Comparison of ENCODE assay signal across 21 cellular contexts in genomic region chr9:16064701-16065230, GRCh38.
"Had no signal": no experiment of that assay in that cellular context is flagged by ENCODE, and none has a peak within 500 bp of the region (broad histone marks: within the 10 kb centered on the region; RNA-seq: fewer than 3 reads in every experiment).

No MANE protein-coding gene starts in this region.

- H3K9me3 Mint-ChIP-seq: type B pancreatic cell had no signal

- H3K4me3 ChIP-seq: colonic mucosa, heart left ventricle, smooth muscle cell, testis had no signal

- ATAC-seq: heart left ventricle; naive thymus-derived CD8-positive, alpha-beta T cell; sciatic nerve; stimulated activated effector memory CD8-positive, alpha-beta T cell treated with anti-CD3 and anti-CD28 coated beads, Interleukin-12 subunit alpha, Interleukin-12 subunit beta, amount 100 ng/mL, for 72 hours had no signal

- H3K36me3 Mint-ChIP-seq: stimulated activated effector memory CD8-positive, alpha-beta T cell treated with anti-CD3 and anti-CD28 coated beads, Interleukin-12 subunit alpha, Interleukin-12 subunit beta, amount 100 ng/mL, for 72 hours; type B pancreatic cell had no signal

- H3K27me3 ChIP-seq: colonic mucosa, heart left ventricle, testis had no signal

- H3K4me1 ChIP-seq: colonic mucosa, testis had no signal

- DNase-seq: activated CD4-positive, alpha-beta T cell treated with anti-CD3 and anti-CD28 coated beads for 1 hour; activated CD8-positive, alpha-beta memory T cell treated with anti-CD3 and anti-CD28 coated beads for 24 hours; activated CD8-positive, alpha-beta memory T cell treated with anti-CD3 and anti-CD28 coated beads, Interleukin-2, amount 50 U/mL, for 48 hours; activated effector memory CD4-positive, alpha-beta T cell treated with anti-CD3 and anti-CD28 coated beads, Interleukin-2, amount 50 U/mL, for 16 hours; activated naive CD4-positive, alpha-beta T cell treated with anti-CD3 and anti-CD28 coated beads, Interleukin-2, amount 50 U/mL, for 16 hours; activated T-cell treated with anti-CD3 and anti-CD28 coated beads, Interleukin-2, amount 50 U/mL, for 48 hours; aorta; colonic mucosa; erythroblast; heart left ventricle; naive thymus-derived CD8-positive, alpha-beta T cell; stimulated activated CD4-positive, alpha-beta T cell treated with anti-CD3 and anti-CD28 coated beads, Interleukin-4, amount 100 ng/mL, for 1 hour; testis; WERI-Rb-1 had no signal

- FAIRE-seq: endometrium, frontal cortex had no signal

- H3K27ac Mint-ChIP-seq: stimulated activated effector memory CD8-positive, alpha-beta T cell treated with anti-CD3 and anti-CD28 coated beads, Interleukin-12 subunit alpha, Interleukin-12 subunit beta, amount 100 ng/mL, for 72 hours; type B pancreatic cell had no signal

- H3K27me3 Mint-ChIP-seq: central memory CD8-positive, alpha-beta T cell; type B pancreatic cell had no signal

- H3K9me3 ChIP-seq: colonic mucosa, heart left ventricle, testis had no signal

- H3K4me1 Mint-ChIP-seq: central memory CD8-positive, alpha-beta T cell; stimulated activated effector memory CD8-positive, alpha-beta T cell treated with anti-CD3 and anti-CD28 coated beads, Interleukin-12 subunit alpha, Interleukin-12 subunit beta, amount 100 ng/mL, for 72 hours had no signal

- H3K27ac ChIP-seq: colonic mucosa, heart left ventricle, testis, WERI-Rb-1 had no signal

- H3K4me3 Mint-ChIP-seq: central memory CD8-positive, alpha-beta T cell; naive thymus-derived CD8-positive, alpha-beta T cell; stimulated activated effector memory CD8-positive, alpha-beta T cell treated with anti-CD3 and anti-CD28 coated beads, Interleukin-12 subunit alpha, Interleukin-12 subunit beta, amount 100 ng/mL, for 72 hours; type B pancreatic cell had no signal

- H3K36me3 ChIP-seq: colonic mucosa, heart left ventricle, WERI-Rb-1 had no signal

- H3K4me2 ChIP-seq: smooth muscle cell had no signal
